In genomic region chrX:54561622-54562021, GRCh38 we compare ENCODE assay signal across 32 cellular contexts.
"Had no signal": no experiment of that assay in that cellular context is flagged by ENCODE, and none has a peak within 500 bp of the region (broad histone marks: within the 10 kb centered on the region; RNA-seq: fewer than 3 reads in every experiment).

No MANE protein-coding gene starts in this region.

- H3K4me3 ChIP-seq: adrenal gland, body of pancreas, breast epithelium had no signal

- H3K36me3 ChIP-seq: breast epithelium had no signal

- DNase-seq: activated B cell treated with CpG ODN at 0.5 μM for 24 hours; activated CD4-positive, alpha-beta memory T cell treated with anti-CD3 and anti-CD28 coated beads for 36 hours; activated CD4-positive, alpha-beta T cell treated with anti-CD3 and anti-CD28 coated beads for 4 hours; activated CD4-positive, alpha-beta T cell treated with anti-CD3 and anti-CD28 coated beads, Interleukin-2, amount 10 ng/mL, durations not matched to agents 24 days and 14 days; activated CD4-positive, alpha-beta T cell treated with anti-CD3 and anti-CD28 coated beads, Interleukin-2, amount 50 U/mL, for 1 hour; activated CD4-positive, alpha-beta T cell treated with anti-CD3 and anti-CD28 coated beads, Interleukin-2, amount 50 U/mL, for 4 hours; activated CD4-positive, CD25-positive, alpha-beta regulatory T cell treated with anti-CD3 and anti-CD28 coated beads, Interleukin-2, amount 50 U/mL, for 72 hours; activated CD8-positive, alpha-beta memory T cell treated with anti-CD3 and anti-CD28 coated beads, Interleukin-2, amount 50 U/mL, for 4 hours; activated CD8-positive, alpha-beta T cell treated with anti-CD3 and anti-CD28 coated beads for 36 hours; activated effector memory CD4-positive, alpha-beta T cell treated with anti-CD3 and anti-CD28 coated beads, Interleukin-2, amount 50 U/mL, for 16 hours; activated gamma-delta T cell treated with Interleukin-2 at 50 U/mL for 16 hours; activated naive CD4-positive, alpha-beta T cell; activated naive CD4-positive, alpha-beta T cell treated with anti-CD3 and anti-CD28 coated beads for 36 hours; activated naive CD4-positive, alpha-beta T cell treated with anti-CD3 and anti-CD28 coated beads, Interleukin-2, amount 50 U/mL, for 16 hours; activated naive CD8-positive, alpha-beta T cell treated with anti-CD3 and anti-CD28 coated beads for 36 hours; activated T-cell treated with anti-CD3 and anti-CD28 coated beads for 4 hours; activated T-cell treated with anti-CD3 and anti-CD28 coated beads, Interleukin-2, amount 50 U/mL, for 24 hours; activated T-cell treated with anti-CD3 and anti-CD28 coated beads, Interleukin-2, amount 50 U/mL, for 72 hours; adrenal gland; amniotic stem cell; aorta; body of pancreas; brain microvascular endothelial cell; central memory CD4-positive, alpha-beta T cell; SW 1271; T-helper 1 cell; T-helper 2 cell; T-helper 9 cell had no signal

- H3K9me3 ChIP-seq: adrenal gland, body of pancreas, breast epithelium had no signal

- ATAC-seq: activated CD8-positive, alpha-beta T cell treated with anti-CD3 and anti-CD28 coated beads for 36 hours; activated naive CD4-positive, alpha-beta T cell treated with anti-CD3 and anti-CD28 coated beads, Interleukin-2, amount 50 U/mL, for 72 hours; activated T-cell treated with anti-CD3 and anti-CD28 coated beads, Interleukin-2, amount 50 U/mL, for 72 hours; activated T-helper 17 cell treated with anti-CD3 and anti-CD28 coated beads, Interleukin-2, amount 50 U/mL, for 72 hours; body of pancreas had no signal

- H3K27me3 ChIP-seq: body of pancreas, brain microvascular endothelial cell, breast epithelium had no signal

- H3K4me1 ChIP-seq: adrenal gland, body of pancreas, breast epithelium had no signal

- H3K27ac ChIP-seq: adrenal gland, body of pancreas, brain microvascular endothelial cell, breast epithelium, VCaP had no signal
